Comparison of ENCODE assay signal across 19 cellular contexts in the genomic region with DNA sequence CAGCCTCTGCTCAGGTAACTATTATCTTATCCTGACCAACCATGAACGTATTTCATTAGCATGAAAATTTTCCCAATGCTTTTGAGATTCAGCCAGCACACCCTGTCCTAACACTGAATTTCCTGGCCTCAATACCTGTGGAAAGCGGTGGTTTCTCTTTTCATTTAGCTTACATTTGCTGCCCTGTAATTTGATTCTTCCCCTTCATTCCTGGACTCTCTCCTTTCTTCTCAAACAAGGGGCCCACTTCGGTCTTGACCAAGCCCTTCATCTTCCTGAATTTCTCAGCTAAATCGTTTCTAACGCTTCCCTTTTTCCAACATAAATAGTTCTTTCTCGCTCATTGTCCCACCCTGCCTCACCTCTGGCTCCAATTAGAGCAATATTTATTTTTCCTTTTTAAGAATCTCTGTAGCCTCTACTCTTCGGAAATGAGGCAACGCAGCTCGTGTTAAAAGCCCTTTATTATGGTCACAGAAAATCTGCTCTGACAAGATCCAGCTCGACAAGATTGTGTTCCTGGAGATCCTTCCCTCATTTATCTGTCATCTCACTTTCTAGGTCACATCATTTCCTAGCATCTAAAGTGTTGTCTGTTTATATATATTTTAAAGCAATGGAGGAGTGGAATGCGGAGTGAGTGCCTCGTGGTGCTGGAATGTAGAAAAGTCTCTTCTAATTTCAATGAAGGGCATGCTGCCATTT. TPM values are rescaled to one million over a fixed set of nuclear protein-coding genes. Genes with fewer than 3 reads are reported as not detected.
DNase-seq lines count a peak whose midpoint lies in the region; TF ChIP-seq lines count a peak whose summit lies in the region.
"Had no signal": no experiment of that assay in that cellular context is flagged by ENCODE, and none has a peak within 500 bp of the region (broad histone marks: within the 10 kb centered on the region; RNA-seq: fewer than 3 reads in every experiment).

No MANE protein-coding gene starts in this region.

- H3K27me3 ChIP-seq in HUES64 (ENCODE audit: insufficient read depth, low read length) (no peaks in the 10 kb centered on the region), adipocyte (replicated peaks; ENCODE audit: control insufficient read depth, insufficient read depth, low read length) (peaks cover 13% of the 10 kb centered on the region), smooth muscle cell (ENCODE audit: low read depth) (no peaks in the 10 kb centered on the region)
- H3K27me3 ChIP-seq: BLaER1 treated with 17β-estradiol and CSF1 and Interleukin-3, amounts not matched to agents 10 nM and 100 nM; body of pancreas had no signal

- WGBS in HUES64 = 74% methylated on average over 12 of the region's 12 CpGs
- 53% methylated on average over 12 of the region's 12 CpGs for WGBS in smooth muscle cell (ENCODE audit: low lambda C conversion rate)

- H3K4me1 ChIP-seq in HUES64 (ENCODE audit: insufficient read depth, low read length) (peaks cover 17% of the 10 kb centered on the region), adipocyte (ENCODE audit: control insufficient read depth, insufficient read depth, low read length) (peaks cover 2% of the 10 kb centered on the region), smooth muscle cell (ENCODE audit: low read depth) (no peaks in the 10 kb centered on the region)
- H3K4me1 ChIP-seq: BLaER1 treated with 17β-estradiol and CSF1 and Interleukin-3, amounts not matched to agents 10 nM and 100 nM; body of pancreas had no signal

- TF ChIP-seq CTCF in smooth muscle cell (IDR thresholded peaks at IDR 0.05; ENCODE audit: borderline replicate concordance, insufficient read depth, poor library complexity, severe bottlenecking) = no peak

- H3K36me3 ChIP-seq in HUES64 (ENCODE audit: insufficient read depth, low read length) (no peaks in the 10 kb centered on the region), adipocyte (ENCODE audit: control insufficient read depth, insufficient read depth, low read length, severe bottlenecking) (no peaks in the 10 kb centered on the region), smooth muscle cell (ENCODE audit: low read depth) (no peaks in the 10 kb centered on the region)
- H3K36me3 ChIP-seq: BLaER1 treated with 17β-estradiol and CSF1 and Interleukin-3, amounts not matched to agents 10 nM and 100 nM had no signal

- H3K4me2 ChIP-seq in smooth muscle cell = peak overlapping the region; percentile 61
- H3K4me2 ChIP-seq: BLaER1 treated with 17β-estradiol and CSF1 and Interleukin-3, amounts not matched to agents 10 nM and 100 nM had no signal

- H3K27ac ChIP-seq in HUES64 (ENCODE audit: low read depth, low read length) (no peak overlapping the region), smooth muscle cell (ENCODE audit: low read depth) (peak overlapping the region; percentile 19)
- H3K27ac ChIP-seq: BLaER1 treated with 17β-estradiol and CSF1 and Interleukin-3, amounts not matched to agents 10 nM and 100 nM; body of pancreas had no signal

- H3K79me2 ChIP-seq in smooth muscle cell (ENCODE audit: low read depth) = no peaks in the 10 kb centered on the region

- H3K4me3 ChIP-seq in HUES64 (ENCODE audit: low read length) (no peak overlapping the region), adipocyte (ENCODE audit: low read length) (no peak overlapping the region), smooth muscle cell (peak overlapping the region; percentile 5)
- H3K4me3 ChIP-seq: BLaER1 treated with 17β-estradiol and CSF1 and Interleukin-3, amounts not matched to agents 10 nM and 100 nM; body of pancreas had no signal

- H3K9ac ChIP-seq in HUES64 (ENCODE audit: low read depth, low read length) = peak overlapping the region; percentile 10; the same call in 1 of the 2 replicates
- no peak overlapping the region for H3K9ac ChIP-seq in adipocyte (ENCODE audit: low read length)
- no peak overlapping the region for H3K9ac ChIP-seq in smooth muscle cell (ENCODE audit: low read depth)
- H3K9ac ChIP-seq: BLaER1 treated with 17β-estradiol and CSF1 and Interleukin-3, amounts not matched to agents 10 nM and 100 nM had no signal

- no peak for TF ChIP-seq POLR2A in erythroblast (IDR thresholded peaks at IDR 0.05; ENCODE audit: low read length)

- peak overlapping the region; percentile 54 for H2AFZ ChIP-seq in smooth muscle cell (ENCODE audit: low read depth)

- H3K9me3 ChIP-seq in HUES64 (ENCODE audit: insufficient read depth, low read depth, low read length) (0 out of 2 replicates have a peak, but pooled peaks cover 2% of the 10 kb centered on the region), adipocyte (ENCODE audit: control insufficient read depth, low read length) (peaks cover 11% of the 10 kb centered on the region), smooth muscle cell (replicated peaks; ENCODE audit: low read depth) (no peaks in the 10 kb centered on the region)
- H3K9me3 ChIP-seq: body of pancreas had no signal

- H4K20me1 ChIP-seq in smooth muscle cell (ENCODE audit: low read depth) = no peaks in the 10 kb centered on the region
- H4K20me1 ChIP-seq: BLaER1 treated with 17β-estradiol and CSF1 and Interleukin-3, amounts not matched to agents 10 nM and 100 nM had no signal

- DNase-seq in adipocyte (ENCODE audit: low read depth) = peak; percentile 8
- peak; percentile 35 for DNase-seq in left kidney (ENCODE audit: low read depth, low spot score)
- DNase-seq in smooth muscle cell (lab: John Stamatoyannopoulos, UW; ENCODE audit: unreplicated experiment) = no peak
- DNase-seq in SW480 (ENCODE audit: low spot score) = no peak
- DNase-seq in cerebellar nuclear complex (lab: John Stamatoyannopoulos, UW) = no peak
- DNase-seq in erythroblast (lab: John Stamatoyannopoulos, UW) = no peak
- DNase-seq: activated CD4-positive, alpha-beta T cell treated with anti-CD3 and anti-CD28 coated beads, Interleukin-2, amount 50 U/mL, for 1 hour; activated naive CD4-positive, alpha-beta T cell; activated T-cell treated with anti-CD3 and anti-CD28 coated beads, Interleukin-2, amount 50 U/mL, for 48 hours; body of pancreas; COR-L47; DMS79; mesenchymal stem cell; NCI-H2171 treated with DMSO at 0.1 percent for 48 hours; NCI-H526; SW 1271; T1000 had no signal

- H3F3A ChIP-seq in smooth muscle cell (ENCODE audit: low read depth) = no peaks in the 10 kb centered on the region

RNA-seq across cellular contexts. Expression of gene BCL11A, which starts 49.5 kb away (rescaled TPM):
- polyA plus RNA-seq in HUES64 (2013, experiment 1 of 2) = 26.0 TPM
- 23.2 TPM for polyA plus RNA-seq in HUES64 (2013, experiment 2 of 2)
- total RNA-seq in smooth muscle cell = 5.2 and 15.8 TPM in 2 replicates
- polyA plus RNA-seq in smooth muscle cell = 19.8 and 20.0 TPM in 2 replicates

Comparison
In these comparisons a context has a peak if more than half of its experiments do, and no peak if none do; other contexts are left out.
1. DNase-seq: peak in adipocyte (single experiment) and left kidney (single experiment); none in smooth muscle cell (single experiment), SW480 (single experiment), cerebellar nuclear complex (0 of 2) and erythroblast (0 of 2).